Comparison of ENCODE assay signal across 19 cellular contexts in genomic region chr10:132910186-132910880, GRCh38. TPM values are rescaled to one million over a fixed set of nuclear protein-coding genes. Genes with fewer than 3 reads are reported as not detected.
DNase-seq lines count a peak whose midpoint lies in the region; ATAC-seq and TF ChIP-seq lines count a peak whose summit lies in the region.
"Had no signal": no experiment of that assay in that cellular context is flagged by ENCODE, and none has a peak within 500 bp of the region (broad histone marks: within the 10 kb centered on the region; RNA-seq: fewer than 3 reads in every experiment).

No MANE protein-coding gene starts in this region.

- no peaks in the 10 kb centered on the region for H3K4me1 ChIP-seq in heart right ventricle
- H3K4me1 ChIP-seq: A549 had no signal

- CTCF ChIA-PET in MCF 10A (lab: Yijun Ruan, JAX): no interaction called here

- peaks cover 12% of the 10 kb centered on the region for H3K27me3 Mint-ChIP-seq in chondrocyte (ENCODE audit: low read depth)
- no peaks in the 10 kb centered on the region for H3K27me3 Mint-ChIP-seq in MCF 10A (ENCODE audit: insufficient read depth, unreplicated experiment)
- H3K27me3 Mint-ChIP-seq: CD4-positive, CD25-positive, alpha-beta regulatory T cell had no signal

- DNase-seq in left ventricle myocardium superior (peak; percentile 6), heart right ventricle (no peak), chondrocyte (ENCODE audit: low spot score) (peak; percentile 85), posterior vena cava (ENCODE audit: low spot score) (peak; percentile 55), MCF 10A (ENCODE audit: unreplicated experiment) (no peak), NCI-H2196 (lab: John Stamatoyannopoulos, UW; ENCODE audit: unreplicated experiment) (no peak)
- DNase-seq: CD4-positive, CD25-positive, alpha-beta regulatory T cell; DMS153; GOT3; NCI-H1048; NCI-H2081 treated with DMSO at 0.1 percent for 48 hours; NCI-H2227 treated with DMSO at 0.1 percent for 48 hours; NCI-H524; PC-9 had no signal

- BruUV-seq in MCF 10A (replicated peaks; lab: Mats Ljungman, UMichigan): no TSS peak

- H3K9me3 ChIP-seq in heart right ventricle: peaks cover 0 to 8% (median 0%) of the 10 kb centered on the region in 11 donors
- H3K9me3 ChIP-seq: Caco-2 had no signal

- H3K27ac ChIP-seq in heart right ventricle: no peak overlapping the region
- H3K27ac ChIP-seq: A549, KMS-11, PC-9 had no signal

- no peak for TF ChIP-seq CTCF in heart right ventricle (IDR thresholded peaks at IDR 0.05)
- TF ChIP-seq CTCF in chondrocyte (IDR thresholded peaks at IDR 0.05): no peak
- TF ChIP-seq CTCF in MCF 10A (IDR thresholded peaks at IDR 0.05; ENCODE audit: unreplicated experiment): no peak

- H3K36me3 ChIP-seq in heart right ventricle: no peaks in the 10 kb centered on the region

- ATAC-seq in left ventricle myocardium superior (no peak), heart right ventricle (no peak), GM19324 (IDR thresholded peaks at IDR 0.05; ENCODE audit: low FRiP score, unreplicated experiment) (no peak)

- H3K4me3 ChIP-seq in heart right ventricle: no peak overlapping the region
- H3K4me3 ChIP-seq: A549, PC-9 had no signal

- H3K4me1 Mint-ChIP-seq in chondrocyte (ENCODE audit: low read depth) (no peaks in the 10 kb centered on the region), MCF 10A (ENCODE audit: insufficient read depth, unreplicated experiment) (no peaks in the 10 kb centered on the region)
- H3K4me1 Mint-ChIP-seq: CD4-positive, CD25-positive, alpha-beta regulatory T cell had no signal

- H3K27ac Mint-ChIP-seq in chondrocyte (ENCODE audit: unreplicated experiment) (no peak overlapping the region), MCF 10A (ENCODE audit: low read depth, unreplicated experiment) (no peak overlapping the region)
- H3K27ac Mint-ChIP-seq: CD4-positive, CD25-positive, alpha-beta regulatory T cell had no signal

- H3K9me3 Mint-ChIP-seq in chondrocyte (ENCODE audit: low read depth) (peaks cover 2% of the 10 kb centered on the region), MCF 10A (ENCODE audit: unreplicated experiment) (no peaks in the 10 kb centered on the region)
- H3K9me3 Mint-ChIP-seq: CD4-positive, CD25-positive, alpha-beta regulatory T cell had no signal

- peaks cover 0 to 21% (median 0%) of the 10 kb centered on the region in 7 donors for H3K27me3 ChIP-seq in heart right ventricle

- H3K4me3 Mint-ChIP-seq in chondrocyte (ENCODE audit: unreplicated experiment): no peak overlapping the region
- H3K4me3 Mint-ChIP-seq in MCF 10A (ENCODE audit: unreplicated experiment): no peak overlapping the region
- H3K4me3 Mint-ChIP-seq: CD4-positive, CD25-positive, alpha-beta regulatory T cell had no signal

- intact Hi-C loops in left ventricle myocardium superior (cut with micrococcal nuclease): no loop called here
- intact Hi-C loops in heart right ventricle (cut with DNase I): no loop called here
- intact Hi-C loops in posterior vena cava (cut with DNase I): no loop called here
- intact Hi-C loops in MCF 10A (cut with micrococcal nuclease): no loop called here

- H3K36me3 Mint-ChIP-seq in chondrocyte (ENCODE audit: low read depth): peaks cover under 1% of the 10 kb centered on the region
- no peaks in the 10 kb centered on the region for H3K36me3 Mint-ChIP-seq in MCF 10A (ENCODE audit: insufficient read depth, unreplicated experiment)
- H3K36me3 Mint-ChIP-seq: CD4-positive, CD25-positive, alpha-beta regulatory T cell had no signal

- POLR2A ChIA-PET in MCF 10A (lab: Yijun Ruan, JAX): no interaction called here

- WGBS in heart right ventricle, 2 donors: 83 to 86% methylated on average over 28 of the region's 28 CpGs

RNA-seq across cellular contexts. Expression of gene CFAP46, which starts 32.0 kb away (rescaled TPM):
- total RNA-seq in left ventricle myocardium superior (1.5 TPM), heart right ventricle (1 to 10 TPM in 7 of 10 donors, under 1 TPM in 3; 0.61 to 1.9 (median 1.2) TPM), chondrocyte (0.49 to 0.92 TPM (median 0.89 TPM) in 3 replicates), posterior vena cava (under 1 TPM; 0.14 to 0.81 TPM), MCF 10A (2022) (0.12 and 0.33 TPM in 2 replicates)
- polyA plus RNA-seq in heart right ventricle: under 1 TPM; 0.36 to 0.88 TPM
- total RNA-seq: Caco-2; CD4-positive, CD25-positive, alpha-beta regulatory T cell; M059J; PC-9 had no signal
- polyA plus RNA-seq: CD4-positive, CD25-positive, alpha-beta regulatory T cell had no signal

Comparison
In these comparisons a context has a peak if more than half of its experiments do, and no peak if none do; other contexts are left out.
1. DNase-seq: peak in left ventricle myocardium superior (single experiment), chondrocyte (single experiment) and posterior vena cava (single experiment); none in heart right ventricle (0 of 2), MCF 10A (single experiment) and NCI-H2196 (single experiment).